In genomic region chr2:23487735-23488492, GRCh38 we compare ENCODE assay signal across 11 cellular contexts.
DNase-seq lines count a peak whose midpoint lies in the region; ATAC-seq and TF ChIP-seq lines count a peak whose summit lies in the region.
"Had no signal": no experiment of that assay in that cellular context is flagged by ENCODE, and none has a peak within 500 bp of the region (broad histone marks: within the 10 kb centered on the region; RNA-seq: fewer than 3 reads in every experiment).

No MANE protein-coding gene starts in this region.

- no peak overlapping the region for H3K4me3 Mint-ChIP-seq in brain
- H3K4me3 Mint-ChIP-seq: CD4-positive, CD25-positive, alpha-beta regulatory T cell had no signal

- H3K36me3 ChIP-seq in aorta (ENCODE audit: control insufficient read depth in 1 of 2, insufficient read depth in 2 of 2, low read length in 1 of 2) (no peaks in the 10 kb centered on the region), tibial artery (no peaks in the 10 kb centered on the region)

- ATAC-seq in Right ventricle myocardium superior (ENCODE audit: poor library complexity) = no peak
- no peak for ATAC-seq in left cardiac atrium
- ATAC-seq in aorta (ENCODE audit: low FRiP score) = no peak
- ATAC-seq in GM19035 (IDR thresholded peaks at IDR 0.05; ENCODE audit: unreplicated experiment) = no peak

- H3K27ac ChIP-seq in aorta (ENCODE audit: low read depth in 1 of 2, low read length in 2 of 2) (no peak overlapping the region), tibial artery (no peak overlapping the region)

- TF ChIP-seq CTCF in brain (conservative IDR thresholded peaks at IDR 0.05) = no peak
- no peak for TF ChIP-seq CTCF in tibial artery (IDR thresholded peaks at IDR 0.05)

- no peaks in the 10 kb centered on the region for H3K4me1 ChIP-seq in aorta (ENCODE audit: control insufficient read depth in 1 of 2, insufficient read depth in 2 of 2, low read length in 2 of 2)
- H3K4me1 ChIP-seq in tibial artery = peaks cover 0 to 9% (median under 1%) of the 10 kb centered on the region in 4 donors

- peaks cover 0 to 2% (median 0%) of the 10 kb centered on the region in 5 experiments for H3K9me3 Mint-ChIP-seq in brain
- H3K9me3 Mint-ChIP-seq: CD4-positive, CD25-positive, alpha-beta regulatory T cell had no signal

- H3K27ac Mint-ChIP-seq in brain = peak overlapping the region in 4 of 5 experiments; percentile 34 to 80 (median 50)
- H3K27ac Mint-ChIP-seq: CD4-positive, CD25-positive, alpha-beta regulatory T cell had no signal

- H3K4me1 Mint-ChIP-seq in brain = peaks cover 72% of the 10 kb centered on the region

- H3K9me3 ChIP-seq in aorta (ENCODE audit: control insufficient read depth, low read length) (no peaks in the 10 kb centered on the region), tibial artery (no peaks in the 10 kb centered on the region)

- H3K4me3 ChIP-seq in aorta (ENCODE audit: low read length in 2 of 2) (no peak overlapping the region), tibial artery (no peak overlapping the region)
- H3K4me3 ChIP-seq: lung had no signal

- 91 to 97% methylated on average over 14 of the region's 14 CpGs for WGBS in aorta, 2 donors

- DNase-seq in Right ventricle myocardium superior (peak; percentile 7), left cardiac atrium (no peak), M059J (ENCODE audit: low read depth) (peak; percentile 76), aorta (peak; percentile 40 to 58), iPS-NIHi11 (ENCODE audit: low spot score) (no peak), tibial artery (no peak)
- DNase-seq: CD4-positive, CD25-positive, alpha-beta regulatory T cell; stimulated activated CD4-positive, alpha-beta T cell treated with anti-CD3 and anti-CD28 coated beads, Interleukin-12 subunit alpha, Interleukin-12 subunit beta, amount 100 ng/mL, for 4 hours had no signal

- intact Hi-C loops in Right ventricle myocardium superior (cut with DNase I) (no loop called here), left cardiac atrium (cut with DNase I) (no loop called here), aorta (cut with DNase I) (no loop called here), tibial artery (cut with DNase I; ENCODE audit: low total_unique reads) (no loop called here)

- peaks cover 7% of the 10 kb centered on the region for H3K27me3 Mint-ChIP-seq in brain

- H3K27me3 ChIP-seq in aorta (ENCODE audit: control insufficient read depth in 1 of 2, insufficient read depth in 2 of 2, low read length in 1 of 2) = no peaks in the 10 kb centered on the region
- no peaks in the 10 kb centered on the region for H3K27me3 ChIP-seq in tibial artery

- H3K36me3 Mint-ChIP-seq in brain = no peaks in the 10 kb centered on the region
- H3K36me3 Mint-ChIP-seq: CD4-positive, CD25-positive, alpha-beta regulatory T cell had no signal

Comparison
In these comparisons a context has a peak if more than half of its experiments do, and no peak if none do; other contexts are left out.
1. DNase-seq: peak in Right ventricle myocardium superior (single experiment), M059J (single experiment) and aorta (2 of 2); none in left cardiac atrium (single experiment), iPS-NIHi11 (single experiment) and tibial artery (0 of 2).